ENCODE assay signal across 10 cellular contexts in the genomic region with DNA sequence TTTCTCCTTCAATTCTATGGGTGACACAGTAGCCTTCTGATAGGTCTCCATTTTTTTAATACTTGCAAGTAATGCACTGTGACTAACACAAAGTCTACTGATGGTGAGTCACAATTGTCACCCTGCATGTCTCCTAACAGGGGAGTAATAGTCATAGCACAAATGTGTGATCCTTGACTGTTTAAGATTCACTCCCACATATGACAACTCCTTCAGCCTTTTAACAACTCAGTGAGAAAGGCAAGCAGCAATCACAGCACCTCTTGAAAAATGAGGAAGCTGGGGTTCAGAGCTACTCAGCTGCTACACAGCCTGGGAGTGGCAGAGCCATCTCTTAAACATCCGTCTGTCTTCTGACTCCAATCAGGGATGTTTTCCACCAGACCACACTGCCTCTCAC.
A peak's percentile ranks its signal among the peaks of the same experiment; 100 is the strongest.
DNase-seq lines count a peak whose midpoint lies in the region; ATAC-seq and TF ChIP-seq lines count a peak whose summit lies in the region.
"Had no signal": no experiment of that assay in that cellular context is flagged by ENCODE, and none has a peak within 500 bp of the region (broad histone marks: within the 10 kb centered on the region; RNA-seq: fewer than 3 reads in every experiment).

No MANE protein-coding gene starts in this region.

- no peak overlapping the region for H3K4me3 ChIP-seq in foreskin fibroblast (ENCODE audit: low read depth in 1 of 2, low read length in 2 of 2)

- TF ChIP-seq CTCF in foreskin fibroblast (IDR thresholded peaks at IDR 0.05; ENCODE audit: low read depth, low read length), result no peak

- no peak overlapping the region for H3K27ac Mint-ChIP-seq in activated naive CD4-positive, alpha-beta T cell treated with anti-CD3 and anti-CD28 coated beads for 36 hours

- intact Hi-C loops in activated naive CD4-positive, alpha-beta T cell treated with anti-CD3 and anti-CD28 coated beads for 36 hours (cut with micrococcal nuclease), result loop anchor here (1.0 kb wide), 2 partner anchors 22 to 27 kb away; no protein-coding TSS in a partner anchor

- no peaks in the 10 kb centered on the region for H3K27me3 Mint-ChIP-seq in activated naive CD4-positive, alpha-beta T cell treated with anti-CD3 and anti-CD28 coated beads for 36 hours (ENCODE audit: low read depth)

- H3K4me1 Mint-ChIP-seq in activated naive CD4-positive, alpha-beta T cell treated with anti-CD3 and anti-CD28 coated beads for 36 hours (ENCODE audit: low read depth), result peaks cover 3% of the 10 kb centered on the region

- peak; percentile 27 for DNase-seq in activated naive CD4-positive, alpha-beta T cell treated with anti-CD3 and anti-CD28 coated beads for 36 hours
- no peak for DNase-seq in activated naive CD4-positive, alpha-beta T cell treated with anti-CD3 and anti-CD28 coated beads, Interleukin-2, amount 50 U/mL, for 16 hours
- DNase-seq in OCI-M1 (lab: John Stamatoyannopoulos, UW) (peak; percentile 16), foreskin fibroblast (peak; percentile 47 to 62), NCI-H345 treated with DMSO at 0.1 percent for 48 hours (lab: John Stamatoyannopoulos, UW; ENCODE audit: unreplicated experiment) (no peak), NCI-H446 (lab: John Stamatoyannopoulos, UW) (no peak), 8988T (no peak)
- no peak for DNase-seq in stimulated activated naive CD8-positive, alpha-beta T cell treated with anti-CD3 and anti-CD28 coated beads, Interleukin-15, Interleukin-2, amounts not matched to agents 100 U/mL and 50 U/mL, for 24 hours
- DNase-seq: C1 segment of cervical spinal cord, NCI-H2171 treated with DMSO at 0.1 percent for 48 hours had no signal

- H3K9me3 Mint-ChIP-seq in activated naive CD4-positive, alpha-beta T cell treated with anti-CD3 and anti-CD28 coated beads for 36 hours, result no peaks in the 10 kb centered on the region

- no peak overlapping the region for H3K4me3 Mint-ChIP-seq in activated naive CD4-positive, alpha-beta T cell treated with anti-CD3 and anti-CD28 coated beads for 36 hours

- peak; percentile 87 for ATAC-seq in stimulated activated naive CD8-positive, alpha-beta T cell treated with anti-CD3 and anti-CD28 coated beads, Interleukin-15, Interleukin-2, amounts not matched to agents 100 U/mL and 50 U/mL, for 24 hours

- CTCF ChIA-PET in activated naive CD4-positive, alpha-beta T cell treated with anti-CD3 and anti-CD28 coated beads for 36 hours (lab: Charles Lee), result no interaction called here

- no peaks in the 10 kb centered on the region for H3K36me3 Mint-ChIP-seq in activated naive CD4-positive, alpha-beta T cell treated with anti-CD3 and anti-CD28 coated beads for 36 hours (ENCODE audit: low read depth)

Comparison
In these comparisons a context has a peak if more than half of its experiments do, and no peak if none do; other contexts are left out.
1. DNase-seq: peak in activated naive CD4-positive, alpha-beta T cell treated with anti-CD3 and anti-CD28 coated beads for 36 hours (single experiment), OCI-M1 (single experiment) and foreskin fibroblast (2 of 2); none in activated naive CD4-positive, alpha-beta T cell treated with anti-CD3 and anti-CD28 coated beads, Interleukin-2, amount 50 U/mL, for 16 hours (single experiment), stimulated activated naive CD8-positive, alpha-beta T cell treated with anti-CD3 and anti-CD28 coated beads, Interleukin-15, Interleukin-2, amounts not matched to agents 100 U/mL and 50 U/mL, for 24 hours (single experiment), NCI-H345 treated with DMSO at 0.1 percent for 48 hours (single experiment), NCI-H446 (0 of 2) and 8988T (single experiment).